ENCODE assay signal across 8 cellular contexts in the genomic region with DNA sequence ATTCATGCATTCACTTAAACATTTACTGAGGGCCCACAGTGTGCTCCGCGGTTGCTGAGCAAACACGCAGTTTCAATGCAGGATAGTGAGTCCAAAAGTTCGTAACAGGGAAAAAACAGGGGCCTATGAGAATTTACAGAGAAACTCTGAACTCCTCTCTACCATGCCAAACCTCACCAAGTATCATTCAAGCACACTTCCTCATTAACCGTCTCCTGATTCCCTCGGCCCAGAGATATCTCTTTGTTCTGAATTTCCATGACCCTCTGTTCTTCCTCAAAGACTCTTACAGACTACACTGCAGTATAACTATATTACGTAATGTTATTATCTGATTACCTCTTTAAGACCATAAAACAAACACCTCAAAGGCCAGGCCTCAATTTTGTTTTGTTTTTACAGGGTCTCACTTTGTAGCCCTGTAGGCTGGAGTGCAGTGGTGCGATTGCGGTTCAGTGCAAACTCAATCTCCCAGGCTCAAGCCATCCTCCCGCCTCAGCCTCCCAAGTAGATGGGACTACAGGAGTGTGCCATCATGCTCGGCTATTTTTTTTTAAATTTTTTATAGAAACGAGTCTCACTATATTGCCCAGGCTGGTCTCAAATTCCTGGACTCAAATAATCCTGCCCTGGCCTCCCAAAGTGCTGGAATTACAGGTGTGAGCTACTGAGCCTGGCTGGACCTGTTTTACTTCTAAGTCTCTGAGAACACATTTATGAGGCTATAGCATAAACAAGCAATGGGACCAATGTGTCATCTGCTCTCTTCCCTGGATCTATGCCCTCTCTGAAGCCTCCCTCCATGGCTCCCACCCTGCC. TPM values are rescaled to one million over a fixed set of nuclear protein-coding genes. Genes with fewer than 3 reads are reported as not detected.
DNase-seq lines count a peak whose midpoint lies in the region; ATAC-seq and TF ChIP-seq lines count a peak whose summit lies in the region.

No MANE protein-coding gene starts in this region.

- H2AFZ ChIP-seq in GM23338 (no peak overlapping the region), osteoblast (ENCODE audit: low read length) (peak overlapping the region; percentile 82)

- peaks cover 23% of the 10 kb centered on the region for H3K36me3 ChIP-seq in GM23338 (ENCODE audit: insufficient read depth)
- H3K36me3 ChIP-seq in osteoblast (ENCODE audit: insufficient read depth, low read length): peaks cover 4% of the 10 kb centered on the region

- H3K4me1 Mint-ChIP-seq in GM23338: peaks cover 36% of the 10 kb centered on the region

- H3K4me3 Mint-ChIP-seq in GM23338: peak overlapping the region; percentile 21

- no peaks in the 10 kb centered on the region for H3K9me2 ChIP-seq in GM23338 (ENCODE audit: insufficient read depth)

- H3K4me3 ChIP-seq in GM23338: no peak overlapping the region
- peak overlapping the region; percentile 58 for H3K4me3 ChIP-seq in osteoblast (ENCODE audit: insufficient read depth, low read length)

- no peak for DNase-seq in GM23338 (ENCODE audit: low spot score)
- DNase-seq in NOMO-1 treated with DMSO at 0.1 percent for 48 hours (lab: John Stamatoyannopoulos, UW; ENCODE audit: unreplicated experiment): peak; percentile 73
- peak; percentile 18 for DNase-seq in dermis blood vessel endothelial cell
- DNase-seq in osteoblast (ENCODE audit: insufficient read length, low spot score, missing footprints): no peak
- no peak for DNase-seq in stimulated activated CD4-positive, alpha-beta T cell treated with anti-CD3 and anti-CD28 coated beads, Interleukin-12 subunit alpha, Interleukin-12 subunit beta, amount 100 ng/mL, for 4 hours
- no peak for DNase-seq in cerebellum (ENCODE audit: low spot score)
- no peak for DNase-seq in activated CD4-positive, alpha-beta T cell treated with anti-CD3 and anti-CD28 coated beads, Interleukin-2, amount 50 U/mL, for 48 hours

- H3K79me2 ChIP-seq in GM23338 (replicated peaks; ENCODE audit: insufficient read depth) (peaks cover 56% of the 10 kb centered on the region), osteoblast (ENCODE audit: insufficient read depth, low read length) (peaks cover 65% of the 10 kb centered on the region)

- peaks cover 2% of the 10 kb centered on the region for H3K27me3 Mint-ChIP-seq in GM23338 (ENCODE audit: insufficient read depth, low read depth, poor library complexity)

- peaks cover 15% of the 10 kb centered on the region for H3F3A ChIP-seq in GM23338 (replicated peaks; ENCODE audit: low read depth)

- H3K36me3 Mint-ChIP-seq in GM23338 (ENCODE audit: low read depth): peaks cover 34% of the 10 kb centered on the region

- H3K9me3 ChIP-seq in osteoblast (ENCODE audit: low read depth, low read length): no peaks in the 10 kb centered on the region

- H3K27ac Mint-ChIP-seq in GM23338: peak overlapping the region; percentile 9

- peaks cover 27% of the 10 kb centered on the region for H3K4me1 ChIP-seq in GM23338 (ENCODE audit: insufficient read depth)
- peaks cover 39% of the 10 kb centered on the region for H3K4me1 ChIP-seq in osteoblast (ENCODE audit: insufficient read depth, low read length)

- peak overlapping the region; percentile 52 for H3K4me2 ChIP-seq in GM23338
- peak overlapping the region; percentile 83 for H3K4me2 ChIP-seq in osteoblast (ENCODE audit: insufficient read depth, low read length)

- no peaks in the 10 kb centered on the region for H3K27me3 ChIP-seq in GM23338 (ENCODE audit: insufficient read depth)
- H3K27me3 ChIP-seq in osteoblast (ENCODE audit: insufficient read depth, low read length): no peaks in the 10 kb centered on the region

- H4K20me1 ChIP-seq in GM23338 (replicated peaks; ENCODE audit: insufficient read depth) (peaks cover 8% of the 10 kb centered on the region), osteoblast (ENCODE audit: insufficient read depth, low read length) (no peaks in the 10 kb centered on the region)

- no peak overlapping the region for H3K27ac ChIP-seq in GM23338 (ENCODE audit: low read depth)
- H3K27ac ChIP-seq in osteoblast (ENCODE audit: low read depth, low read length): peak overlapping the region; percentile 41

- H3K9me3 Mint-ChIP-seq in GM23338: 0 out of 3 replicates have a peak, but pooled peaks cover 2% of the 10 kb centered on the region

- TF ChIP-seq CTCF in GM23338 (conservative IDR thresholded peaks at IDR 0.05; ENCODE audit: low read depth in 2 of 2) (no peak), osteoblast (IDR thresholded peaks at IDR 0.05; ENCODE audit: extremely low read depth, low read depth, low read length) (no peak)

- ATAC-seq in GM23338 (no peak), GM21515 (IDR thresholded peaks at IDR 0.05; ENCODE audit: unreplicated experiment) (no peak)

TF ChIP-seq in GM23338, 12 proteins besides CTCF, POLR2A, EP300 and RAD21 (continues in another document):
- TF ChIP-seq ZNF462 (CRISPR knock-in tag; IDR thresholded peaks at IDR 0.05) (no peak), STAT1 (IDR thresholded peaks at IDR 0.05; ENCODE audit: unreplicated experiment) (no peak), NANOG (IDR thresholded peaks at IDR 0.05; ENCODE audit: borderline replicate concordance) (no peak)

RNA-seq across cellular contexts. Expression of gene HPS4, which starts 3.6 kb away (rescaled TPM):
- 36.9 and 49.4 TPM in 2 replicates for total RNA-seq in GM23338 (2014; rRNA removed; shearing (Covaris generic))
- polyA plus RNA-seq in GM23338 (2016; fragmentation: Nextera tagmentation; extraction: Ambion mirVana): 17.8 and 20.3 TPM in 2 replicates
- total RNA-seq in dermis blood vessel endothelial cell: 20.0 and 26.5 TPM in 2 replicates
- 47.4 and 47.7 TPM in 2 replicates for total RNA-seq in osteoblast
- total RNA-seq in cerebellum: 37.7 TPM

RNA-seq across cellular contexts. Expression of gene SRRD, which starts 3.7 kb away (rescaled TPM):
- 17.8 and 34.4 TPM in 2 replicates for total RNA-seq in GM23338 (2014; rRNA removed; shearing (Covaris generic))
- 17.8 and 23.2 TPM in 2 replicates for polyA plus RNA-seq in GM23338 (2016; fragmentation: Nextera tagmentation; extraction: Ambion mirVana)
- total RNA-seq in dermis blood vessel endothelial cell (21.1 and 27.7 TPM in 2 replicates), osteoblast (9.7 and 11.2 TPM in 2 replicates), cerebellum (14.7 TPM)

RNA-seq across cellular contexts. Expression of gene TFIP11, which starts 32.3 kb away (rescaled TPM):
- 25.6 and 26.2 TPM in 2 replicates for total RNA-seq in GM23338 (2014; rRNA removed; shearing (Covaris generic))
- 17.1 and 20.4 TPM in 2 replicates for polyA plus RNA-seq in GM23338 (2016; fragmentation: Nextera tagmentation; extraction: Ambion mirVana)
- total RNA-seq in dermis blood vessel endothelial cell (44.6 and 54.1 TPM in 2 replicates), osteoblast (34.7 and 41.0 TPM in 2 replicates), cerebellum (22.8 TPM)

RNA-seq across cellular contexts. Expression of gene ASPHD2, which starts 50.9 kb away (rescaled TPM):
- total RNA-seq in GM23338 (2014; rRNA removed; shearing (Covaris generic)): 9.3 and 10.0 TPM in 2 replicates
- polyA plus RNA-seq in GM23338 (2016; fragmentation: Nextera tagmentation; extraction: Ambion mirVana): 6.0 and 8.3 TPM in 2 replicates
- total RNA-seq in dermis blood vessel endothelial cell (1.0 and 1.2 TPM in 2 replicates), osteoblast (3.2 and 6.2 TPM in 2 replicates), cerebellum (6.7 TPM)

Comparison
In these comparisons a context has a peak if more than half of its experiments do, and no peak if none do; other contexts are left out.
1. DNase-seq: peak in NOMO-1 treated with DMSO at 0.1 percent for 48 hours (single experiment) and dermis blood vessel endothelial cell (single experiment); none in GM23338 (single experiment), osteoblast (single experiment), stimulated activated CD4-positive, alpha-beta T cell treated with anti-CD3 and anti-CD28 coated beads, Interleukin-12 subunit alpha, Interleukin-12 subunit beta, amount 100 ng/mL, for 4 hours (single experiment), cerebellum (single experiment) and activated CD4-positive, alpha-beta T cell treated with anti-CD3 and anti-CD28 coated beads, Interleukin-2, amount 50 U/mL, for 48 hours (0 of 2).